ENCODE assay signal across 8 cellular contexts in the genomic region with DNA sequence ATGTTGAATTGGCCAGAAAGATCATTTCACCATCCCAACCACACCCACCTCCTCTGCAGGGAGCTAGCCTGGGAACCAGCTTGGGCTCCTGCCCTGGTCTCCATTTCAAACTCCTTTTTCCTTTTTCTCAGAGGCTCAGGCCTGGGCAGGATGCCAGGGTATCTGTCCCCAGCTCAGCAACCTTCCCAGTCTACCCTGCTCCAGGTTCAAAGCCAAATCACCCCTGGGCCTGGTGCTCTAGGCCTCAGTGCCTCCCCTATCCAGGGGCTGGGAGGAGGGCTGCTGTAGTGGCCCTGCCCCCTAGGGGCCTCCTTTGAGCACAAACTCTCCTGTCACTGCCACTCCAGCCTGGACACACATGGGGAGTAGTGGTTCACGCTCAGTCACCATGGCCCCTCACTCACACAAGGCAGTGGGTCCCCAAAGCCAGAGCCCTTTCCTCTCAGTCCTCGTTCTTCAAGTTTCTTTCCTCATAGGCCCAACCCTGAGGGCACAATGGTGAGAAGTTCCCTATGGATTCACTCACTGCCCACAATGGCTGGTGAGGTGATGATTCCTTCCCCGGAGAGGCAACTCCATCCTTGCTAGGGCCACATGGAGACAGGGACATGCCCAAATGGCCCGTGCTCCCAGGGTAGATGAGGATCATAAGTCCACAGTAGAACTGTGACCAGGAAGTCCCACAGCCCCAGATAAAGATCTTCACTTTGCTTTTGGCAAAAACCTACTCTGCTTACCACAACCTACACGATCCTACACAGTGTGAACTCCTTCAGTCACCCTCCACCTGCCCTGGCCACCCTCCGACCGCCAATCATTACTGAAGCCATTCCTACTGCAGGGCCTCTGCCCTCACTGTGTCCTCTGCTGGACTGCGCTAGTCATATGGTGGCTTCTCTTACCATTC. TPM values are rescaled to one million over a fixed set of nuclear protein-coding genes. Genes with fewer than 3 reads are reported as not detected.
DNase-seq lines count a peak whose midpoint lies in the region; ATAC-seq, FAIRE-seq and TF ChIP-seq lines count a peak whose summit lies in the region.

No MANE protein-coding gene starts in this region.

- H3K4me2 ChIP-seq in KMS-11: peak overlapping the region; percentile 56

- H3K4me1 Mint-ChIP-seq in CD4-positive, alpha-beta T cell (ENCODE audit: low read depth): peaks cover 51% of the 10 kb centered on the region
- H3K4me1 Mint-ChIP-seq in naive thymus-derived CD4-positive, alpha-beta T cell: peaks cover 31 to 60% (median 46%) of the 10 kb centered on the region in 7 donors

- CTCF ChIA-PET in CD4-positive, alpha-beta T cell (lab: Charles Lee): interaction anchor here (1.6 to 1.8 kb wide), 2 partner anchors 49 to 184 kb away, joined by 5 read pairs; partner anchors contain the start of gene TOR2A
- CTCF ChIA-PET in naive thymus-derived CD4-positive, alpha-beta T cell (lab: Charles Lee): interaction anchor here (0.7 to 4.8 kb wide), 5 partner anchors 48 to 330 kb away, joined by 3 to 36 read pairs (median 7); partner anchors contain the start of gene TOR2A

- H2AFZ ChIP-seq in KMS-11 (ENCODE audit: low read depth): no peak overlapping the region

- H3K4me3 ChIP-seq in KMS-11 (IDR thresholded peaks at IDR 0.05; ENCODE audit: insufficient read depth, low read depth, low read length) (no peak overlapping the region), bronchial epithelial cell (ENCODE audit: low read depth, low read length) (no peak overlapping the region)
- H3K4me3 ChIP-seq in naive thymus-derived CD4-positive, alpha-beta T cell (ENCODE audit: low read length): no peak overlapping the region

- no peaks in the 10 kb centered on the region for H3K9me3 Mint-ChIP-seq in CD4-positive, alpha-beta T cell
- no peaks in the 10 kb centered on the region for H3K9me3 Mint-ChIP-seq in naive thymus-derived CD4-positive, alpha-beta T cell

- H3K36me3 ChIP-seq in KMS-11 (ENCODE audit: insufficient read depth) (peaks cover 9% of the 10 kb centered on the region; the same call in 1 of the 2 replicates), bronchial epithelial cell (ENCODE audit: control insufficient read depth, insufficient read depth, low read length) (no peaks in the 10 kb centered on the region)
- H3K36me3 ChIP-seq in naive thymus-derived CD4-positive, alpha-beta T cell (ENCODE audit: control insufficient read depth in 2 of 3, insufficient read depth in 3 of 3, low read length in 3 of 3): peaks cover 0 to 12% (median 0%) of the 10 kb centered on the region in 3 experiments

- H3K36me3 Mint-ChIP-seq in CD4-positive, alpha-beta T cell (ENCODE audit: low read depth): peaks cover 8% of the 10 kb centered on the region
- peaks cover 0 to 6% (median 0%) of the 10 kb centered on the region in 5 donors for H3K36me3 Mint-ChIP-seq in naive thymus-derived CD4-positive, alpha-beta T cell

- no peaks in the 10 kb centered on the region for H3K27me3 Mint-ChIP-seq in CD4-positive, alpha-beta T cell
- H3K27me3 Mint-ChIP-seq in naive thymus-derived CD4-positive, alpha-beta T cell: peaks cover 0 to 8% (median 0%) of the 10 kb centered on the region in 5 donors

- H4K20me1 ChIP-seq in KMS-11 (ENCODE audit: insufficient read depth): no peaks in the 10 kb centered on the region

- no peak overlapping the region for H3K27ac ChIP-seq in CD4-positive, alpha-beta T cell (ENCODE audit: low read depth, low read length)
- no peak overlapping the region for H3K27ac ChIP-seq in KMS-11
- H3K27ac ChIP-seq in naive thymus-derived CD4-positive, alpha-beta T cell (ENCODE audit: low read depth, low read length): peak overlapping the region; percentile 34

- H3K27ac Mint-ChIP-seq in CD4-positive, alpha-beta T cell: peak overlapping the region; percentile 18
- peak overlapping the region in 6 of 9 donors; percentile 34 to 89 (median 72) for H3K27ac Mint-ChIP-seq in naive thymus-derived CD4-positive, alpha-beta T cell

- POLR2A ChIA-PET in CD4-positive, alpha-beta T cell (lab: Charles Lee): interaction anchor here (1.0 to 2.9 kb wide), 4 partner anchors 19 to 184 kb away, joined by 3 to 16 read pairs (median 4); partner anchors contain the start of genes ST6GALNAC6 and TOR2A
- POLR2A ChIA-PET in naive thymus-derived CD4-positive, alpha-beta T cell (lab: Charles Lee): interaction anchor here (0.6 to 4.9 kb wide), 8 partner anchors 8 to 183 kb away, joined by 3 to 81 read pairs (median 4); no protein-coding TSS in a partner anchor

- peak overlapping the region; percentile 67 for H3K4me3 Mint-ChIP-seq in CD4-positive, alpha-beta T cell
- peak overlapping the region; percentile 1 to 88 (median 50) for H3K4me3 Mint-ChIP-seq in naive thymus-derived CD4-positive, alpha-beta T cell

- DNase-seq in CD4-positive, alpha-beta T cell: peak in 1 of 10 experiments; percentile 5
- DNase-seq in bronchial epithelial cell (ENCODE audit: low read depth) (no peak), hepatic stellate cell (ENCODE audit: low spot score) (no peak)
- DNase-seq in naive thymus-derived CD4-positive, alpha-beta T cell: no peak

- intact Hi-C loops in CD4-positive, alpha-beta T cell (cut with DNase I, micrococcal nuclease): loop anchor here (1.0 to 5.0 kb wide), 4 partner anchors 36 to 466 kb away; partner anchors contain the start of genes CDK9 (in 1 of the 2), LRSAM1 (in 1 of the 2), RPL12 (in 1 of the 2) and STXBP1 (in 1 of the 2)
- intact Hi-C loops in naive thymus-derived CD4-positive, alpha-beta T cell (cut with micrococcal nuclease): loop anchor here (5.0 kb wide), 3 partner anchors 36 to 351 kb away; partner anchors contain the start of gene STXBP1 (in 1 of the 2)

- H3K4me1 ChIP-seq in KMS-11 (ENCODE audit: low read depth, poor library complexity, severe bottlenecking): peaks cover 72% of the 10 kb centered on the region
- H3K4me1 ChIP-seq in naive thymus-derived CD4-positive, alpha-beta T cell (ENCODE audit: control insufficient read depth in 2 of 2, insufficient read depth in 2 of 2, low read length in 2 of 2): peaks cover 29 to 41% of the 10 kb centered on the region in 2 donors

- no peaks in the 10 kb centered on the region for H3K27me3 ChIP-seq in CD4-positive, alpha-beta T cell (ENCODE audit: control insufficient read depth, insufficient read depth, low read length)
- no peaks in the 10 kb centered on the region for H3K27me3 ChIP-seq in KMS-11 (ENCODE audit: insufficient read depth, low read depth)
- H3K27me3 ChIP-seq in bronchial epithelial cell (ENCODE audit: control insufficient read depth, insufficient read depth, low read length): no peaks in the 10 kb centered on the region
- no peaks in the 10 kb centered on the region for H3K27me3 ChIP-seq in naive thymus-derived CD4-positive, alpha-beta T cell (ENCODE audit: control insufficient read depth in 2 of 2, insufficient read depth in 2 of 2, low read length in 2 of 2)

- TF ChIP-seq CTCF in CD4-positive, alpha-beta T cell (IDR thresholded peaks at IDR 0.05): no peak
- peak; percentile 30; the same call in 1 of the 2 replicates for TF ChIP-seq CTCF in KMS-11 (conservative IDR thresholded peaks at IDR 0.05; ENCODE audit: low read depth, low read length)
- peak; percentile 11 for TF ChIP-seq CTCF in bronchial epithelial cell (IDR thresholded peaks at IDR 0.05; ENCODE audit: insufficient read depth, low read length, severe bottlenecking)

- H3K79me2 ChIP-seq in KMS-11 (ENCODE audit: insufficient read depth, low read depth): peaks cover 50% of the 10 kb centered on the region

- no peak for ATAC-seq in CD4-positive, alpha-beta T cell (ENCODE audit: poor library complexity)
- ATAC-seq in naive thymus-derived CD4-positive, alpha-beta T cell: no peak
- ATAC-seq in GM21367 (IDR thresholded peaks at IDR 0.05; ENCODE audit: unreplicated experiment) (no peak), HG03342 (IDR thresholded peaks at IDR 0.05; ENCODE audit: unreplicated experiment) (no peak), HG03442 (IDR thresholded peaks at IDR 0.05; ENCODE audit: unreplicated experiment) (no peak)

- H3K9me3 ChIP-seq in CD4-positive, alpha-beta T cell (ENCODE audit: control insufficient read depth, low read length): no peaks in the 10 kb centered on the region
- H3K9me3 ChIP-seq in naive thymus-derived CD4-positive, alpha-beta T cell (ENCODE audit: control insufficient read depth in 2 of 3, low read length in 3 of 3): no peaks in the 10 kb centered on the region

- no peak overlapping the region for H3K9ac ChIP-seq in KMS-11

- FAIRE-seq in bronchial epithelial cell (lab: Jason Lieb, UNC): no peak

RNA-seq across cellular contexts. Expression of gene ST6GALNAC4, which starts 1.6 kb away (rescaled TPM):
- 10 to 100 TPM; 28.7 to 30.2 TPM for total RNA-seq in CD4-positive, alpha-beta T cell
- total RNA-seq in bronchial epithelial cell: 21.3 and 21.8 TPM in 2 replicates
- 10 to 100 TPM; 28.0 to 51.0 (median 36.1) TPM for total RNA-seq in naive thymus-derived CD4-positive, alpha-beta T cell
- 10 to 100 TPM; 20.0 to 21.7 TPM for polyA plus RNA-seq in naive thymus-derived CD4-positive, alpha-beta T cell

RNA-seq across cellular contexts. Expression of gene PIP5KL1, which starts 12.1 kb away (rescaled TPM):
- total RNA-seq in CD4-positive, alpha-beta T cell: 1 to 10 TPM; 2.9 to 3.3 TPM
- 2.1 and 5.1 TPM in 2 replicates for total RNA-seq in bronchial epithelial cell
- total RNA-seq in naive thymus-derived CD4-positive, alpha-beta T cell: 1 to 10 TPM; 1.4 to 2.9 (median 2.1) TPM
- under 1 TPM in 1 of 2 donors, not detected in 1; 0.17 TPM for polyA plus RNA-seq in naive thymus-derived CD4-positive, alpha-beta T cell

RNA-seq across cellular contexts. Expression of gene ST6GALNAC6, which starts 19.1 kb away (rescaled TPM):
- 10 to 100 TPM; 93.1 to 97.5 TPM for total RNA-seq in CD4-positive, alpha-beta T cell
- total RNA-seq in bronchial epithelial cell: 18.2 and 18.4 TPM in 2 replicates
- 100 to 1,000 TPM in 3 of 5 experiments, 10 to 100 TPM in 2; 63.0 to 125 (median 107) TPM for total RNA-seq in naive thymus-derived CD4-positive, alpha-beta T cell
- 10 to 100 TPM; 28.3 to 34.5 TPM for polyA plus RNA-seq in naive thymus-derived CD4-positive, alpha-beta T cell

RNA-seq across cellular contexts. Expression of gene DPM2, which starts 19.2 kb away (rescaled TPM):
- 10 to 100 TPM; 41.7 to 47.6 TPM for total RNA-seq in CD4-positive, alpha-beta T cell
- 11.8 and 17.4 TPM in 2 replicates for total RNA-seq in bronchial epithelial cell
- 10 to 100 TPM; 29.1 to 84.4 (median 56.8) TPM for total RNA-seq in naive thymus-derived CD4-positive, alpha-beta T cell
- polyA plus RNA-seq in naive thymus-derived CD4-positive, alpha-beta T cell: 10 to 100 TPM; 29.3 to 39.5 TPM

RNA-seq across cellular contexts. Expression of gene AK1, which starts 41.0 kb away (rescaled TPM):
- 10 to 100 TPM; 46.7 to 52.6 TPM for total RNA-seq in CD4-positive, alpha-beta T cell
- total RNA-seq in bronchial epithelial cell: 19.0 and 54.0 TPM in 2 replicates
- total RNA-seq in naive thymus-derived CD4-positive, alpha-beta T cell: 10 to 100 TPM; 33.2 to 64.9 (median 51.6) TPM
- polyA plus RNA-seq in naive thymus-derived CD4-positive, alpha-beta T cell: under 1 TPM; 0.09 to 0.21 TPM
